ENCODE assay signal across 8 cellular contexts in genomic region chr6:2999005-2999620, GRCh38. TPM values are rescaled to one million over a fixed set of nuclear protein-coding genes. Genes with fewer than 3 reads are reported as not detected.
DNase-seq lines count a peak whose midpoint lies in the region; FAIRE-seq and TF ChIP-seq lines count a peak whose summit lies in the region.

No MANE protein-coding gene starts in this region.

- peak overlapping the region; percentile 58 for H3K27ac ChIP-seq in keratinocyte (ENCODE audit: control insufficient read depth, insufficient read depth, low read length)

- H3K27me3 ChIP-seq in keratinocyte (ENCODE audit: control insufficient read depth, extremely low read depth, insufficient read depth, low read length), result no peaks in the 10 kb centered on the region

- in situ Hi-C loops in astrocyte of the spinal cord (cut with HindIII; ENCODE audit: low sequenced_read_pairs) (loop anchor here (25.0 kb wide), 1 partner anchor 162 kb away; the partner anchor contains the start of gene SERPINB1), GM13976 (cut with MboI; ENCODE audit: low sequenced_read_pairs, unreplicated experiment) (loop anchor here (10.0 kb wide), 1 partner anchor 56 kb away; no protein-coding TSS in a partner anchor)

- no peaks in the 10 kb centered on the region for H3K9me3 ChIP-seq in keratinocyte (ENCODE audit: control insufficient read depth, low read depth, low read length)

- H3K79me2 ChIP-seq in keratinocyte (ENCODE audit: control insufficient read depth, insufficient read depth, low read length), result no peaks in the 10 kb centered on the region

- dilution Hi-C loops in keratinocyte (cut with MboI; ENCODE audit: extremely low pct_ligation_motif_present, low sequenced_read_pairs), result no loop called here

- H2AFZ ChIP-seq in keratinocyte (ENCODE audit: control insufficient read depth, low read length), result peak overlapping the region; percentile 93

- H3K4me3 ChIP-seq in astrocyte of the spinal cord (ENCODE audit: low read depth, low read length) (peak overlapping the region; percentile 56), keratinocyte (ENCODE audit: control insufficient read depth in 2 of 3, extremely low read depth in 1 of 3, insufficient read depth in 2 of 3, low read depth in 1 of 3, low read length in 3 of 3) (peak overlapping the region; percentile 28 to 77 (median 69))

- peak; percentile 17 for FAIRE-seq in keratinocyte (lab: Jason Lieb, UNC)

- TF ChIP-seq CTCF in astrocyte of the spinal cord (IDR thresholded peaks at IDR 0.05; ENCODE audit: low read depth, low read length) (no peak), keratinocyte (optimal IDR thresholded peaks at IDR 0.05 in 1 of 3, IDR thresholded peaks at IDR 0.05 in 1 of 3, conservative IDR thresholded peaks at IDR 0.05 in 1 of 3; ENCODE audit: extremely low read depth in 1 of 3, insufficient read depth in 2 of 3, low read length in 3 of 3) (no peak), GM13976 (IDR thresholded peaks at IDR 0.05; ENCODE audit: borderline replicate concordance, control extremely low read depth, extremely low read depth, insufficient read depth, missing control alignments) (no peak)

- DNase-seq in NCI-H1694 treated with DMSO at 0.1 percent for 48 hours (lab: John Stamatoyannopoulos, UW) (peak; percentile 61), NCI-H1694 (lab: John Stamatoyannopoulos, UW) (no peak), HCEC 1CT (peak; percentile 85), NCI-H2029 (lab: John Stamatoyannopoulos, UW) (peak; percentile 70), astrocyte of the spinal cord (ENCODE audit: low read depth, low spot score) (no peak), keratinocyte (ENCODE audit: low read depth, low spot score) (no peak), GM13976 (ENCODE audit: low spot score) (no peak)
- peak; percentile 50 to 63 for DNase-seq in stimulated activated CD8-positive, alpha-beta memory T cell treated with anti-CD3 and anti-CD28 coated beads, Interleukin-2, amount 100 ng/mL, for 48 hours (ENCODE audit: low read depth in 2 of 2)

- no peaks in the 10 kb centered on the region for H4K20me1 ChIP-seq in keratinocyte (ENCODE audit: control insufficient read depth, extremely low read depth, insufficient read depth, low read length)

- peak overlapping the region; percentile 69 for H3K9ac ChIP-seq in keratinocyte (ENCODE audit: control insufficient read depth, extremely low read depth, insufficient read depth, low read length)

- H3K9me1 ChIP-seq in keratinocyte (ENCODE audit: control insufficient read depth, extremely low read depth, insufficient read depth, low read length), result no peaks in the 10 kb centered on the region

- peak overlapping the region; percentile 60 for H3K4me2 ChIP-seq in keratinocyte (ENCODE audit: control insufficient read depth, extremely low read depth, insufficient read depth, low read depth, low read length)

- H3K4me1 ChIP-seq in keratinocyte (ENCODE audit: control insufficient read depth, extremely low read depth, insufficient read depth, low read length), result peaks cover 14% of the 10 kb centered on the region

- H3K36me3 ChIP-seq in keratinocyte (ENCODE audit: control insufficient read depth in 2 of 2, extremely low read depth in 1 of 2, insufficient read depth in 2 of 2, low read length in 2 of 2), result peaks cover 0 to under 1% of the 10 kb centered on the region in 2 experiments

RNA-seq across cellular contexts. Expression of gene NQO2, which starts 0.6 kb away (rescaled TPM):
- polyA plus RNA-seq in keratinocyte, result 22.2 to 24.0 TPM (median 22.9 TPM) in 3 replicates
- 40.7 TPM for polyA plus RNA-seq in keratinocyte (2011; ENCODE audit: low read depth)
- polyA plus RNA-seq in keratinocyte (2011; cell fraction: cytosol; rRNA removed), result 19.0 and 24.6 TPM in 2 replicates
- 14.2 and 14.7 TPM in 2 replicates for polyA plus RNA-seq in keratinocyte (2011; cell fraction: nucleus; rRNA removed)
- polyA plus RNA-seq in keratinocyte (2012; ENCODE audit: low replicate concordance), result 18.6 and 22.2 TPM in 2 replicates
- 15.9 to 25.1 TPM (median 19.6 TPM) in 3 replicates for polyA minus RNA-seq in keratinocyte
- 12.9 TPM for polyA minus RNA-seq in keratinocyte (2011; cell fraction: cytosol; rRNA and poly(A)+ RNA removed)
- polyA minus RNA-seq in keratinocyte (2011; cell fraction: nucleus; rRNA and poly(A)+ RNA removed), result 4.2 and 4.8 TPM in 2 replicates

RNA-seq across cellular contexts. Expression of gene SERPINB6, which starts 27.7 kb away (rescaled TPM):
- polyA plus RNA-seq in keratinocyte, result 66.1 to 78.2 TPM (median 66.4 TPM) in 3 replicates
- polyA plus RNA-seq in keratinocyte (2011; ENCODE audit: low read depth), result 43.0 TPM
- polyA plus RNA-seq in keratinocyte (2011; cell fraction: cytosol; rRNA removed), result 84.2 and 87.7 TPM in 2 replicates
- polyA plus RNA-seq in keratinocyte (2011; cell fraction: nucleus; rRNA removed), result 72.5 and 77.2 TPM in 2 replicates
- 41.9 and 70.2 TPM in 2 replicates for polyA plus RNA-seq in keratinocyte (2012; ENCODE audit: low replicate concordance)
- 36.0 to 55.1 TPM (median 46.5 TPM) in 3 replicates for polyA minus RNA-seq in keratinocyte
- 46.2 TPM for polyA minus RNA-seq in keratinocyte (2011; cell fraction: cytosol; rRNA and poly(A)+ RNA removed)
- polyA minus RNA-seq in keratinocyte (2011; cell fraction: nucleus; rRNA and poly(A)+ RNA removed), result 18.0 and 28.6 TPM in 2 replicates

Comparison
In these comparisons a context has a peak if more than half of its experiments do, and no peak if none do; other contexts are left out.
1. DNase-seq: peak in NCI-H1694 treated with DMSO at 0.1 percent for 48 hours (single experiment), HCEC 1CT (single experiment), NCI-H2029 (single experiment) and stimulated activated CD8-positive, alpha-beta memory T cell treated with anti-CD3 and anti-CD28 coated beads, Interleukin-2, amount 100 ng/mL, for 48 hours (2 of 2); none in NCI-H1694 (single experiment), astrocyte of the spinal cord (single experiment), keratinocyte (single experiment) and GM13976 (single experiment).